Comparison of ENCODE assay signal across 12 cellular contexts in the genomic region with DNA sequence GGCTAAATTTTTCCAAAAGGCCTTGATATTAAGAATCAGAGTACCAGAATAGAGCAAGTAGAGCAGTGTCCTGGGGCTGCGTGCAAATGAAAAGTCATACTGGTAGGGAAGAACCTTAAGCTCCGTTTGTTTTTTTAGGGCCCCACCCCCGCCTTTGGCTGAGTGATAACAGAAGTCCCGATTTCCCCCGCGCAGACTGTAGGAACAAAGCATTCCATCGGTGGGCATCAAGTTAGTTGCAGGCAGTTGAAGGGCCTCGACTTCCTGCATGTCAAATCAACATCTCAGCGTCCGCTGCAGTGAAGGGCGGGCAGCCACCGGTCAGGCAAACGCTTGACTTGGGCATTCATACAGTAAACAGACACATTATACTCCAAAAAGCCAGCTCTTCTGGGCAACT. TPM values are rescaled to one million over a fixed set of nuclear protein-coding genes. Genes with fewer than 3 reads are reported as not detected.
A peak's percentile ranks its signal among the peaks of the same experiment; 100 is the strongest.
DNase-seq lines count a peak whose midpoint lies in the region; ATAC-seq lines count a peak whose summit lies in the region.
"Had no signal": no experiment of that assay in that cellular context is flagged by ENCODE, and none has a peak within 500 bp of the region (broad histone marks: within the 10 kb centered on the region; RNA-seq: fewer than 3 reads in every experiment).

No MANE protein-coding gene starts in this region.

- H3K27me3 ChIP-seq in mesenchymal stem cell (ENCODE audit: control insufficient read depth in 1 of 2, insufficient read depth in 1 of 2, low read length in 2 of 2) = no peaks in the 10 kb centered on the region
- H3K27me3 ChIP-seq: adrenal gland had no signal

- H4K8ac ChIP-seq in mesenchymal stem cell (ENCODE audit: low read length) = peak overlapping the region; percentile 9

- no peak overlapping the region for H2BK5ac ChIP-seq in mesenchymal stem cell (ENCODE audit: low read depth, low read length, poor library complexity, severe bottlenecking)

- H2BK120ac ChIP-seq in mesenchymal stem cell (ENCODE audit: low read depth, low read length) = no peak overlapping the region

- H3K36me3 Mint-ChIP-seq in activated CD4-positive, alpha-beta memory T cell treated with anti-CD3 and anti-CD28 coated beads for 36 hours = no peaks in the 10 kb centered on the region
- no peaks in the 10 kb centered on the region for H3K36me3 Mint-ChIP-seq in activated CD4-positive, alpha-beta memory T cell treated with anti-CD3 and anti-CD28 coated beads, Interleukin-2, amount 10 ng/mL, durations not matched to agents 7 days and 5 days (ENCODE audit: low read depth)
- no peaks in the 10 kb centered on the region for H3K36me3 Mint-ChIP-seq in natural killer cell treated with Interleukin-12 subunit alpha and Interleukin-12 subunit beta and Interleukin-15 and Interleukin-18, amount 100 ng/mL, for 72 hours
- H3K36me3 Mint-ChIP-seq in T-cell = no peaks in the 10 kb centered on the region

- H2BK12ac ChIP-seq in mesenchymal stem cell (ENCODE audit: low read length in 2 of 2) = no peak overlapping the region

- peaks cover 10% of the 10 kb centered on the region for H3K4me1 ChIP-seq in mesenchymal stem cell (ENCODE audit: control insufficient read depth, insufficient read depth, low read depth, low read length)

- peaks cover 16% of the 10 kb centered on the region for H3K79me1 ChIP-seq in mesenchymal stem cell (replicated peaks; ENCODE audit: low read length, poor library complexity, severe bottlenecking)

- 9% methylated on average over 13 of the region's 13 CpGs for WGBS in mesenchymal stem cell

- no peak overlapping the region for H3K14ac ChIP-seq in mesenchymal stem cell (ENCODE audit: low read length in 2 of 2)

- H3K4me1 Mint-ChIP-seq in activated CD4-positive, alpha-beta memory T cell treated with anti-CD3 and anti-CD28 coated beads for 36 hours (ENCODE audit: low read depth) = no peaks in the 10 kb centered on the region
- peaks cover 3% of the 10 kb centered on the region for H3K4me1 Mint-ChIP-seq in activated CD4-positive, alpha-beta memory T cell treated with anti-CD3 and anti-CD28 coated beads, Interleukin-2, amount 10 ng/mL, durations not matched to agents 7 days and 5 days
- no peaks in the 10 kb centered on the region for H3K4me1 Mint-ChIP-seq in natural killer cell treated with Interleukin-12 subunit alpha and Interleukin-12 subunit beta and Interleukin-15 and Interleukin-18, amount 100 ng/mL, for 72 hours (ENCODE audit: low read depth in 2 of 2)
- peaks cover 0 to 3% (median 0%) of the 10 kb centered on the region in 3 donors for H3K4me1 Mint-ChIP-seq in T-cell

- POLR2A ChIA-PET in activated CD4-positive, alpha-beta memory T cell treated with anti-CD3 and anti-CD28 coated beads for 36 hours (lab: Charles Lee) = no interaction called here
- POLR2A ChIA-PET in activated CD4-positive, alpha-beta memory T cell treated with anti-CD3 and anti-CD28 coated beads, Interleukin-2, amount 10 ng/mL, durations not matched to agents 7 days and 5 days (lab: Charles Lee) = no interaction called here
- POLR2A ChIA-PET in T-cell (lab: Charles Lee) = no interaction called here

- H2AK5ac ChIP-seq in mesenchymal stem cell (ENCODE audit: low read length, severe bottlenecking) = no peak overlapping the region

- H3K4me2 ChIP-seq in mesenchymal stem cell (ENCODE audit: low read length, poor library complexity, severe bottlenecking) = peak overlapping the region; percentile 25

- intact Hi-C loops in activated CD4-positive, alpha-beta memory T cell treated with anti-CD3 and anti-CD28 coated beads for 36 hours (cut with micrococcal nuclease) = no loop called here

- no peak overlapping the region for H2BK15ac ChIP-seq in mesenchymal stem cell (ENCODE audit: low read depth, poor library complexity, severe bottlenecking)

- no peak overlapping the region for H3K4me3 Mint-ChIP-seq in activated CD4-positive, alpha-beta memory T cell treated with anti-CD3 and anti-CD28 coated beads for 36 hours
- no peak overlapping the region for H3K4me3 Mint-ChIP-seq in activated CD4-positive, alpha-beta memory T cell treated with anti-CD3 and anti-CD28 coated beads, Interleukin-2, amount 10 ng/mL, durations not matched to agents 7 days and 5 days
- H3K4me3 Mint-ChIP-seq in natural killer cell treated with Interleukin-12 subunit alpha and Interleukin-12 subunit beta and Interleukin-15 and Interleukin-18, amount 100 ng/mL, for 72 hours = no peak overlapping the region
- no peak overlapping the region for H3K4me3 Mint-ChIP-seq in T-cell

- CTCF ChIA-PET in activated CD4-positive, alpha-beta memory T cell treated with anti-CD3 and anti-CD28 coated beads for 36 hours (lab: Charles Lee) = interaction anchor here (2.5 to 5.8 kb wide), 2 partner anchors 10 to 246 kb away, joined by 9 to 21 read pairs; no protein-coding TSS in a partner anchor
- CTCF ChIA-PET in activated CD4-positive, alpha-beta memory T cell treated with anti-CD3 and anti-CD28 coated beads, Interleukin-2, amount 10 ng/mL, durations not matched to agents 7 days and 5 days (lab: Charles Lee) = no interaction called here
- CTCF ChIA-PET in T-cell (lab: Charles Lee) = interaction anchor here in 1 of 2 donors (0.5 kb wide), 1 partner anchor 816 kb away, joined by 4 read pairs; no protein-coding TSS in a partner anchor

- no peak overlapping the region for H3K27ac Mint-ChIP-seq in activated CD4-positive, alpha-beta memory T cell treated with anti-CD3 and anti-CD28 coated beads for 36 hours
- H3K27ac Mint-ChIP-seq in activated CD4-positive, alpha-beta memory T cell treated with anti-CD3 and anti-CD28 coated beads, Interleukin-2, amount 10 ng/mL, durations not matched to agents 7 days and 5 days = no peak overlapping the region
- H3K27ac Mint-ChIP-seq in natural killer cell treated with Interleukin-12 subunit alpha and Interleukin-12 subunit beta and Interleukin-15 and Interleukin-18, amount 100 ng/mL, for 72 hours = peak overlapping the region in 1 of 2 donors; percentile 11
- H3K27ac Mint-ChIP-seq in T-cell = no peak overlapping the region

- peak; percentile 34 for DNase-seq in activated CD4-positive, alpha-beta memory T cell treated with anti-CD3 and anti-CD28 coated beads for 36 hours
- no peak for DNase-seq in activated CD4-positive, alpha-beta memory T cell treated with anti-CD3 and anti-CD28 coated beads, Interleukin-2, amount 10 ng/mL, durations not matched to agents 7 days and 5 days
- DNase-seq in mesenchymal stem cell (peak; percentile 44), substantia nigra (lab: John Stamatoyannopoulos, UW) (peak in 24 of 49 donors; percentile 12 to 51 (median 27)), hippocampal formation (lab: John Stamatoyannopoulos, UW) (no peak), T-cell (no peak)
- DNase-seq in natural killer cell treated with Interleukin-12 subunit alpha and Interleukin-12 subunit beta and Interleukin-15 and Interleukin-18, amount 100 ng/mL, for 72 hours (ENCODE audit: low spot score) = no peak
- DNase-seq: activated CD8-positive, alpha-beta memory T cell treated with anti-CD3 and anti-CD28 coated beads, Interleukin-2, amount 50 U/mL, for 4 hours; adrenal gland; DMS153; NCI-H2081 had no signal

- no peaks in the 10 kb centered on the region for H3K9me3 ChIP-seq in mesenchymal stem cell (ENCODE audit: control insufficient read depth, low read length)
- H3K9me3 ChIP-seq: adrenal gland had no signal

- no peak overlapping the region for H3K18ac ChIP-seq in mesenchymal stem cell (ENCODE audit: low read depth in 1 of 2, low read length in 2 of 2)

- no peak overlapping the region for H4K91ac ChIP-seq in mesenchymal stem cell (ENCODE audit: low read length)

- no peak overlapping the region for H3K9ac ChIP-seq in mesenchymal stem cell (ENCODE audit: low read length)

- peaks cover 0 to 2% of the 10 kb centered on the region in 2 experiments for H3K36me3 ChIP-seq in mesenchymal stem cell (ENCODE audit: control insufficient read depth in 1 of 2, insufficient read depth in 2 of 2, low read depth in 1 of 2, low read length in 2 of 2)
- H3K36me3 ChIP-seq: adrenal gland had no signal

- no peak for ATAC-seq in natural killer cell treated with Interleukin-12 subunit alpha and Interleukin-12 subunit beta and Interleukin-15 and Interleukin-18, amount 100 ng/mL, for 72 hours
- no peak for ATAC-seq in T-cell (replicated peaks in 1 of 4)

- no peak overlapping the region for H3K23ac ChIP-seq in mesenchymal stem cell (ENCODE audit: low read length in 2 of 2)

- no peak overlapping the region for H2AFZ ChIP-seq in mesenchymal stem cell (ENCODE audit: low read depth, low read length)

- H3K27me3 Mint-ChIP-seq in activated CD4-positive, alpha-beta memory T cell treated with anti-CD3 and anti-CD28 coated beads for 36 hours = peaks cover 7% of the 10 kb centered on the region
- peaks cover 27% of the 10 kb centered on the region for H3K27me3 Mint-ChIP-seq in activated CD4-positive, alpha-beta memory T cell treated with anti-CD3 and anti-CD28 coated beads, Interleukin-2, amount 10 ng/mL, durations not matched to agents 7 days and 5 days
- peaks cover 12 to 24% of the 10 kb centered on the region in 2 donors for H3K27me3 Mint-ChIP-seq in natural killer cell treated with Interleukin-12 subunit alpha and Interleukin-12 subunit beta and Interleukin-15 and Interleukin-18, amount 100 ng/mL, for 72 hours
- peaks cover 14 to 16% of the 10 kb centered on the region in 2 donors for H3K27me3 Mint-ChIP-seq in T-cell

- no peak overlapping the region for H3K4me3 ChIP-seq in mesenchymal stem cell (ENCODE audit: insufficient read depth in 1 of 2, low read depth in 1 of 2, low read length in 2 of 2)
- H3K4me3 ChIP-seq: adrenal gland had no signal

- no peaks in the 10 kb centered on the region for H3K9me3 Mint-ChIP-seq in activated CD4-positive, alpha-beta memory T cell treated with anti-CD3 and anti-CD28 coated beads for 36 hours
- no peaks in the 10 kb centered on the region for H3K9me3 Mint-ChIP-seq in activated CD4-positive, alpha-beta memory T cell treated with anti-CD3 and anti-CD28 coated beads, Interleukin-2, amount 10 ng/mL, durations not matched to agents 7 days and 5 days
- no peaks in the 10 kb centered on the region for H3K9me3 Mint-ChIP-seq in natural killer cell treated with Interleukin-12 subunit alpha and Interleukin-12 subunit beta and Interleukin-15 and Interleukin-18, amount 100 ng/mL, for 72 hours
- no peaks in the 10 kb centered on the region for H3K9me3 Mint-ChIP-seq in T-cell

- peak overlapping the region; percentile 75 for H3K27ac ChIP-seq in cingulate gyrus (ENCODE audit: low read depth, low read length)
- H3K27ac ChIP-seq in mesenchymal stem cell (ENCODE audit: low read length, poor library complexity, severe bottlenecking) = peak overlapping the region; percentile 22
- peak overlapping the region; percentile 71 for H3K27ac ChIP-seq in substantia nigra (ENCODE audit: low read depth, low read length, poor library complexity, severe bottlenecking)
- H3K27ac ChIP-seq: adrenal gland had no signal

- no peak overlapping the region for H3K4ac ChIP-seq in mesenchymal stem cell (ENCODE audit: low read depth in 1 of 2, low read length in 2 of 2)

RNA-seq across cellular contexts. Expression of gene LRP4, which starts 11.8 kb away (rescaled TPM):
- total RNA-seq in activated CD4-positive, alpha-beta memory T cell treated with anti-CD3 and anti-CD28 coated beads for 36 hours = under 1 TPM in 1 of 2 experiments, not detected in 1; 0.05 TPM
- under 1 TPM in 1 of 2 experiments, not detected in 1; 0.05 TPM for total RNA-seq in activated CD4-positive, alpha-beta memory T cell treated with anti-CD3 and anti-CD28 coated beads, Interleukin-2, amount 10 ng/mL, durations not matched to agents 7 days and 5 days
- polyA plus RNA-seq in mesenchymal stem cell (2013, experiment 1 of 2) = 25.1 TPM
- polyA plus RNA-seq in mesenchymal stem cell (2013, experiment 2 of 2) = 23.9 TPM
- 1 to 10 TPM in 1 of 2 donors, under 1 TPM in 1; 0.90 to 2.6 TPM for total RNA-seq in natural killer cell treated with Interleukin-12 subunit alpha and Interleukin-12 subunit beta and Interleukin-15 and Interleukin-18, amount 100 ng/mL, for 72 hours
- under 1 TPM in 3 of 5 donors, not detected in 2; 0.06 to 0.26 (median 0.13) TPM for total RNA-seq in T-cell

RNA-seq across cellular contexts. Expression of gene CSTPP1, which starts 30.0 kb away (rescaled TPM):
- total RNA-seq in activated CD4-positive, alpha-beta memory T cell treated with anti-CD3 and anti-CD28 coated beads for 36 hours = 10 to 100 TPM; 18.4 to 18.5 TPM
- total RNA-seq in activated CD4-positive, alpha-beta memory T cell treated with anti-CD3 and anti-CD28 coated beads, Interleukin-2, amount 10 ng/mL, durations not matched to agents 7 days and 5 days = 10 to 100 TPM; 16.7 to 20.4 TPM
- 29.3 TPM for polyA plus RNA-seq in mesenchymal stem cell (2013, experiment 1 of 2)
- polyA plus RNA-seq in mesenchymal stem cell (2013, experiment 2 of 2) = 28.4 TPM
- 10 to 100 TPM; 20.9 to 23.8 TPM for total RNA-seq in natural killer cell treated with Interleukin-12 subunit alpha and Interleukin-12 subunit beta and Interleukin-15 and Interleukin-18, amount 100 ng/mL, for 72 hours
- 10 to 100 TPM; 13.3 to 16.9 (median 15.0) TPM for total RNA-seq in T-cell

Comparison
In these comparisons a context has a peak if more than half of its experiments do, and no peak if none do; other contexts are left out.
1. DNase-seq: peak in activated CD4-positive, alpha-beta memory T cell treated with anti-CD3 and anti-CD28 coated beads for 36 hours (single experiment) and mesenchymal stem cell (single experiment); none in activated CD4-positive, alpha-beta memory T cell treated with anti-CD3 and anti-CD28 coated beads, Interleukin-2, amount 10 ng/mL, durations not matched to agents 7 days and 5 days (single experiment), hippocampal formation (0 of 2), natural killer cell treated with Interleukin-12 subunit alpha and Interleukin-12 subunit beta and Interleukin-15 and Interleukin-18, amount 100 ng/mL, for 72 hours (single experiment) and T-cell (0 of 34).
2. H3K27ac ChIP-seq: peak in every context shown above with its lines; median percentile 75 in cingulate gyrus; 71 in substantia nigra; 22 in mesenchymal stem cell.